18 cellular contexts compared by ENCODE assay signal in the genomic region with DNA sequence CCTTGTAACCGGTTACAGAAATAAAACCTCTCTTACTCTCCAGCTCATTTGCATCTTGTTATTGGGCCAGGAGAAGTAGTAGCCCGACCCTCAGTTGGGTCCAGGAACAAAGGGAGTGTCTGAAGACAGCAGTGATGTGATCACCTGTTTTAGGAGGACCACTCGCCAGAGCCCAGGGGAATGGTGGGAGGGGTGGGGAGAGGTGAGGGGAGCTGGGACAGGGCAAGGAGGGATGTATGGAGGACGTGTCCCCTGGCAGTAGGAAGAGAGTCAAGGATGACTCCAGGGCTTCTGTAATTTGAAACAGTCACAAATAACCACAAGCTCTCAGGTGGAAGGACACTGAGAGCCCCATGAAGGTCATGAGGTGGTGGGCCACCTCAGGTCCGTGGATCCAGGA. TPM values are rescaled to one million over a fixed set of nuclear protein-coding genes. Genes with fewer than 3 reads are reported as not detected.
DNase-seq lines count a peak whose midpoint lies in the region; ATAC-seq and TF ChIP-seq lines count a peak whose summit lies in the region.
"Had no signal": no experiment of that assay in that cellular context is flagged by ENCODE, and none has a peak within 500 bp of the region (broad histone marks: within the 10 kb centered on the region; RNA-seq: fewer than 3 reads in every experiment).

No MANE protein-coding gene starts in this region.

- peaks cover 15% of the 10 kb centered on the region for H3K36me3 Mint-ChIP-seq in MCF 10A (ENCODE audit: insufficient read depth, unreplicated experiment)
- H3K36me3 Mint-ChIP-seq in T-helper 17 cell (ENCODE audit: low read depth): no peaks in the 10 kb centered on the region
- no peaks in the 10 kb centered on the region for H3K36me3 Mint-ChIP-seq in immature natural killer cell
- H3K36me3 Mint-ChIP-seq in stimulated activated naive B cell treated with anti-CD40 and anti-IgM and Interleukin-4, amounts not matched to agents 10 μg/mL and 1 μg/mL and 100 μg/mL, for 72 hours: peaks cover 0 to 4% of the 10 kb centered on the region in 2 donors

- no peak overlapping the region for H3K27ac Mint-ChIP-seq in MCF 10A (ENCODE audit: low read depth, unreplicated experiment)
- H3K27ac Mint-ChIP-seq in T-helper 17 cell: peak overlapping the region; percentile 71
- H3K27ac Mint-ChIP-seq in immature natural killer cell: peak overlapping the region in 2 of 6 donors; percentile 46 to 87
- peak overlapping the region; percentile 88 for H3K27ac Mint-ChIP-seq in stimulated activated naive B cell treated with anti-CD40 and anti-IgM and Interleukin-4, amounts not matched to agents 10 μg/mL and 1 μg/mL and 100 μg/mL, for 72 hours

- POLR2A ChIA-PET in MCF 10A (lab: Yijun Ruan, JAX): interaction anchor here (1.2 to 2.6 kb wide), 3 partner anchors 12 to 97 kb away, joined by 3 to 16 read pairs (median 3); no protein-coding TSS in a partner anchor

- H3K27me3 Mint-ChIP-seq in MCF 10A (ENCODE audit: insufficient read depth, unreplicated experiment) (peaks cover 28% of the 10 kb centered on the region), T-helper 17 cell (peaks cover 24% of the 10 kb centered on the region), immature natural killer cell (ENCODE audit: low read depth in 3 of 3) (peaks cover 15 to 18% (median 17%) of the 10 kb centered on the region in 3 donors)
- H3K27me3 Mint-ChIP-seq in stimulated activated naive B cell treated with anti-CD40 and anti-IgM and Interleukin-4, amounts not matched to agents 10 μg/mL and 1 μg/mL and 100 μg/mL, for 72 hours: peaks cover 12 to 14% of the 10 kb centered on the region in 2 donors

- dilution Hi-C loops in mammary epithelial cell (cut with HindIII; ENCODE audit: low sequenced_read_pairs): no loop called here

- intact Hi-C loops in MCF 10A (cut with micrococcal nuclease) (no loop called here), mammary epithelial cell (cut with micrococcal nuclease) (no loop called here)

- no peak overlapping the region for H3K27ac ChIP-seq in mammary epithelial cell (ENCODE audit: insufficient read depth, low read depth, low read length)
- H3K27ac ChIP-seq: HL-60, KMS-11, prostate gland had no signal

- CTCF ChIA-PET in MCF 10A (lab: Yijun Ruan, JAX): interaction anchor here (1.6 to 1.8 kb wide), 2 partner anchors 31 to 32 kb away, joined by 5 to 6 read pairs; no protein-coding TSS in a partner anchor
- CTCF ChIA-PET in mammary epithelial cell (lab: Charles Lee; ENCODE audit: low non-redundant PET): interaction anchor here (0.6 kb wide), 1 partner anchor 1019 kb away, joined by 4 read pairs; no protein-coding TSS in a partner anchor

- H4K20me1 ChIP-seq in mammary epithelial cell (ENCODE audit: insufficient read depth, low read length): no peaks in the 10 kb centered on the region

- BruUV-seq in MCF 10A (replicated peaks; lab: Mats Ljungman, UMichigan) (no TSS peak), mammary epithelial cell (replicated peaks; lab: Mats Ljungman, UMichigan) (no TSS peak)

- peaks cover 24% of the 10 kb centered on the region for H3K4me1 Mint-ChIP-seq in MCF 10A (ENCODE audit: insufficient read depth, unreplicated experiment)
- peaks cover 36% of the 10 kb centered on the region for H3K4me1 Mint-ChIP-seq in T-helper 17 cell
- H3K4me1 Mint-ChIP-seq in immature natural killer cell: peaks cover 39 to 42% of the 10 kb centered on the region in 2 donors
- peaks cover 31 to 54% of the 10 kb centered on the region in 2 donors for H3K4me1 Mint-ChIP-seq in stimulated activated naive B cell treated with anti-CD40 and anti-IgM and Interleukin-4, amounts not matched to agents 10 μg/mL and 1 μg/mL and 100 μg/mL, for 72 hours

- ATAC-seq in T-helper 17 cell: no peak
- no peak for ATAC-seq in stimulated activated naive B cell treated with anti-CD40 and anti-IgM and Interleukin-4, amounts not matched to agents 10 μg/mL and 1 μg/mL and 100 μg/mL, for 72 hours (replicated peaks)
- ATAC-seq: mucosa of descending colon had no signal

- WGBS in mammary epithelial cell (ENCODE audit: low coverage, missing lambda C conversion rate): 97% methylated on average over 5 of the region's 5 CpGs

- H3K4me1 ChIP-seq in mammary epithelial cell (ENCODE audit: insufficient read depth, low read length): peaks cover 10% of the 10 kb centered on the region
- H3K4me1 ChIP-seq: prostate gland had no signal

- H3K9me3 Mint-ChIP-seq in MCF 10A (ENCODE audit: unreplicated experiment) (no peaks in the 10 kb centered on the region), immature natural killer cell (no peaks in the 10 kb centered on the region)
- no peaks in the 10 kb centered on the region for H3K9me3 Mint-ChIP-seq in stimulated activated naive B cell treated with anti-CD40 and anti-IgM and Interleukin-4, amounts not matched to agents 10 μg/mL and 1 μg/mL and 100 μg/mL, for 72 hours

- TF ChIP-seq CTCF in MCF 10A (IDR thresholded peaks at IDR 0.05; ENCODE audit: unreplicated experiment) (no peak), mammary epithelial cell (conservative IDR thresholded peaks at IDR 0.05 in 1 of 2, IDR thresholded peaks at IDR 0.05 in 1 of 2; ENCODE audit: extremely low read depth in 1 of 2, insufficient read depth in 1 of 2, low read depth in 1 of 2, low read length in 2 of 2) (no peak)

- H3K4me2 ChIP-seq in mammary epithelial cell (ENCODE audit: insufficient read depth, low read depth, low read length): no peak overlapping the region

- H3K79me2 ChIP-seq in mammary epithelial cell (ENCODE audit: insufficient read depth, low read length): peaks cover 28% of the 10 kb centered on the region

- H3K9me3 ChIP-seq in mammary epithelial cell (replicated peaks; ENCODE audit: insufficient read depth, low read length) (no peaks in the 10 kb centered on the region), T-helper 17 cell (ENCODE audit: control insufficient read depth, low read length, poor library complexity, severe bottlenecking) (no peaks in the 10 kb centered on the region)
- H3K9me3 ChIP-seq: mucosa of descending colon, prostate gland had no signal

- H3K9ac ChIP-seq in mammary epithelial cell (ENCODE audit: insufficient read depth, low read length): no peak overlapping the region
- H3K9ac ChIP-seq: KMS-11 had no signal

- no peaks in the 10 kb centered on the region for H3K27me3 ChIP-seq in mammary epithelial cell (ENCODE audit: insufficient read depth, low read length)

- in situ Hi-C loops in mammary epithelial cell (cut with MboI; ENCODE audit: low sequenced_read_pairs in 2 of 2): no loop called here

- H3K4me3 Mint-ChIP-seq in MCF 10A (ENCODE audit: unreplicated experiment): peak overlapping the region; percentile 88
- H3K4me3 Mint-ChIP-seq in T-helper 17 cell: peak overlapping the region; percentile 78
- peak overlapping the region; percentile 72 to 85 (median 81) for H3K4me3 Mint-ChIP-seq in immature natural killer cell
- peak overlapping the region; percentile 88 to 94 for H3K4me3 Mint-ChIP-seq in stimulated activated naive B cell treated with anti-CD40 and anti-IgM and Interleukin-4, amounts not matched to agents 10 μg/mL and 1 μg/mL and 100 μg/mL, for 72 hours

- no peak for DNase-seq in MCF 10A (ENCODE audit: unreplicated experiment)
- no peak for DNase-seq in mammary epithelial cell
- DNase-seq in T-helper 17 cell: no peak
- no peak for DNase-seq in immature natural killer cell
- no peak for DNase-seq in stimulated activated naive B cell treated with anti-CD40 and anti-IgM and Interleukin-4, amounts not matched to agents 10 μg/mL and 1 μg/mL and 100 μg/mL, for 72 hours
- DNase-seq in SHP77 (lab: John Stamatoyannopoulos, UW): no peak
- no peak for DNase-seq in GM03348 (ENCODE audit: low spot score)
- DNase-seq in NCI-H1436 treated with DMSO at 0.1 percent for 48 hours (lab: John Stamatoyannopoulos, UW): no peak
- DNase-seq: activated effector memory CD4-positive, alpha-beta T cell treated with Interleukin-2 at 50 U/mL for 16 hours; DMS153; effector CD4-positive, alpha-beta T cell; mucosa of descending colon; NCI-H1105; NCI-H2171 had no signal

- H3K36me3 ChIP-seq in mammary epithelial cell (ENCODE audit: insufficient read depth, low read length): no peaks in the 10 kb centered on the region
- H3K36me3 ChIP-seq: prostate gland had no signal

- H2AFZ ChIP-seq in mammary epithelial cell (ENCODE audit: low read depth, low read length): no peak overlapping the region

- no peak overlapping the region for H3K4me3 ChIP-seq in mammary epithelial cell (replicated peaks in 1 of 3; ENCODE audit: insufficient read depth in 1 of 3, low read depth in 2 of 3, low read length in 3 of 3)
- H3K4me3 ChIP-seq: hepatocyte, mucosa of descending colon, prostate gland had no signal

RNA-seq across cellular contexts. Expression of gene PCMTD2, which starts 1.4 kb away (rescaled TPM):
- 39.4 and 45.9 TPM in 2 replicates for total RNA-seq in MCF 10A (2022)
- 10 to 100 TPM; 28.4 to 42.7 TPM for total RNA-seq in mammary epithelial cell
- 13.1 TPM for polyA plus RNA-seq in mammary epithelial cell
- 24.1 TPM for polyA minus RNA-seq in mammary epithelial cell
- 10 to 100 TPM; 70.9 to 71.5 TPM for total RNA-seq in T-helper 17 cell
- polyA plus RNA-seq in immature natural killer cell: 10 to 100 TPM; 43.3 to 65.4 (median 58.2) TPM
